Comparison of ENCODE assay signal across 1 cellular context in genomic region chr10:50614444-50615137, GRCh38.
TF ChIP-seq lines count a peak whose summit lies in the region.

No MANE protein-coding gene starts in this region.

TF ChIP-seq in SK-N-SH treated with all-trans-retinoic acid at 6 μM for 48 hours, 23 proteins besides CTCF, POLR2A, EP300 and RAD21 (continued from another document):
- TF ChIP-seq TSHZ2 (CRISPR knock-in tag; IDR thresholded peaks at IDR 0.05): no peak
- TF ChIP-seq, protein P1, sequence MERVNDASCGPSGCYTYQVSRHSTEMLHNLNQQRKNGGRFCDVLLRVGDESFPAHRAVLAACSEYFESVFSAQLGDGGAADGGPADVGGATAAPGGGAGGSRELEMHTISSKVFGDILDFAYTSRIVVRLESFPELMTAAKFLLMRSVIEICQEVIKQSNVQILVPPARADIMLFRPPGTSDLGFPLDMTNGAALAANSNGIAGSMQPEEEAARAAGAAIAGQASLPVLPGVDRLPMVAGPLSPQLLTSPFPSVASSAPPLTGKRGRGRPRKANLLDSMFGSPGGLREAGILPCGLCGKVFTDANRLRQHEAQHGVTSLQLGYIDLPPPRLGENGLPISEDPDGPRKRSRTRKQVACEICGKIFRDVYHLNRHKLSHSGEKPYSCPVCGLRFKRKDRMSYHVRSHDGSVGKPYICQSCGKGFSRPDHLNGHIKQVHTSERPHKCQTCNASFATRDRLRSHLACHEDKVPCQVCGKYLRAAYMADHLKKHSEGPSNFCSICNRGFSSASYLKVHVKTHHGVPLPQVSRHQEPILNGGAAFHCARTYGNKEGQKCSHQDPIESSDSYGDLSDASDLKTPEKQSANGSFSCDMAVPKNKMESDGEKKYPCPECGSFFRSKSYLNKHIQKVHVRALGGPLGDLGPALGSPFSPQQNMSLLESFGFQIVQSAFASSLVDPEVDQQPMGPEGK (CRISPR knock-in tag; IDR thresholded peaks at IDR 0.05; ENCODE audit: borderline replicate concordance): no peak
- TF ChIP-seq PPARA (CRISPR knock-in tag; IDR thresholded peaks at IDR 0.05; ENCODE audit: borderline replicate concordance): no peak
- no peak for TF ChIP-seq ZNF70 (CRISPR knock-in tag; IDR thresholded peaks at IDR 0.05)
- no peak for TF ChIP-seq BACH2 (CRISPR knock-in tag; IDR thresholded peaks at IDR 0.05; ENCODE audit: borderline replicate concordance)
- TF ChIP-seq RARB (CRISPR knock-in tag; IDR thresholded peaks at IDR 0.05): no peak
- no peak for TF ChIP-seq GLIS3 (CRISPR knock-in tag; IDR thresholded peaks at IDR 0.05)
- TF ChIP-seq, protein P2, sequence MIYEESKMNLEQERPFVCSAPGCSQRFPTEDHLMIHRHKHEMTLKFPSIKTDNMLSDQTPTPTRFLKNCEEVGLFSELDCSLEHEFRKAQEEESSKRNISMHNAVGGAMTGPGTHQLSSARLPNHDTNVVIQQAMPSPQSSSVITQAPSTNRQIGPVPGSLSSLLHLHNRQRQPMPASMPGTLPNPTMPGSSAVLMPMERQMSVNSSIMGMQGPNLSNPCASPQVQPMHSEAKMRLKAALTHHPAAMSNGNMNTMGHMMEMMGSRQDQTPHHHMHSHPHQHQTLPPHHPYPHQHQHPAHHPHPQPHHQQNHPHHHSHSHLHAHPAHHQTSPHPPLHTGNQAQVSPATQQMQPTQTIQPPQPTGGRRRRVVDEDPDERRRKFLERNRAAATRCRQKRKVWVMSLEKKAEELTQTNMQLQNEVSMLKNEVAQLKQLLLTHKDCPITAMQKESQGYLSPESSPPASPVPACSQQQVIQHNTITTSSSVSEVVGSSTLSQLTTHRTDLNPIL (CRISPR knock-in tag; IDR thresholded peaks at IDR 0.05; ENCODE audit: low read depth): no peak
- TF ChIP-seq, protein P3, sequence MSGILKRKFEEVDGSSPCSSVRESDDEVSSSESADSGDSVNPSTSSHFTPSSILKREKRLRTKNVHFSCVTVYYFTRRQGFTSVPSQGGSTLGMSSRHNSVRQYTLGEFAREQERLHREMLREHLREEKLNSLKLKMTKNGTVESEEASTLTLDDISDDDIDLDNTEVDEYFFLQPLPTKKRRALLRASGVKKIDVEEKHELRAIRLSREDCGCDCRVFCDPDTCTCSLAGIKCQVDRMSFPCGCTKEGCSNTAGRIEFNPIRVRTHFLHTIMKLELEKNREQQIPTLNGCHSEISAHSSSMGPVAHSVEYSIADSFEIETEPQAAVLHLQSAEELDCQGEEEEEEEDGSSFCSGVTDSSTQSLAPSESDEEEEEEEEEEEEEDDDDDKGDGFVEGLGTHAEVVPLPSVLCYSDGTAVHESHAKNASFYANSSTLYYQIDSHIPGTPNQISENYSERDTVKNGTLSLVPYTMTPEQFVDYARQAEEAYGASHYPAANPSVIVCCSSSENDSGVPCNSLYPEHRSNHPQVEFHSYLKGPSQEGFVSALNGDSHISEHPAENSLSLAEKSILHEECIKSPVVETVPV (CRISPR knock-in tag; IDR thresholded peaks at IDR 0.05): no peak
- TF ChIP-seq TOX (CRISPR knock-in tag; IDR thresholded peaks at IDR 0.05; ENCODE audit: borderline replicate concordance): no peak
